Comparison of ENCODE assay signal across 7 cellular contexts in the genomic region with DNA sequence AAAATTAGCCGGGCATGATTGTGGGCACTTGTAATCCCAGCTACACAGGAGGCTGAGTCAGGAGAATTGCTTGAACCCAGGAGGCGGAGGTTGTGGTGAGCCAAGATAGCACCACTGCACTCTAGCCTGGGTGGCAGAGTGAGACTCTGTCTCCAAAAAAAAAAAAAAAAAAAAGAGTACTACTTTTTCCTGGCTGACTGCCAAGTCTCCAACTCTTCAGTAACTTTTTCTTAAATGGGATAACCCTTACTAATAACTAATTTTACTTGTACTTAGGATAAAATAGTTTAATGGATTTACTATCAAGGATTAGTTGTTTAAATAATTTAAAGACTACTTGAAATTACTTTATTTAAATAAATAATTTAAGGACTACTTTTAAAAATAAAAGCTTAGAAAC.
DNase-seq lines count a peak whose midpoint lies in the region; ATAC-seq, FAIRE-seq and TF ChIP-seq lines count a peak whose summit lies in the region.
"Not testable (repeated sequence)": the region's sequence is repeated elsewhere in the genome, so short reads cannot be mapped to it uniquely, and the experiment has no call there.

No MANE protein-coding gene starts in this region.

- DNase-seq in A673 (ENCODE audit: low spot score) (peak; percentile 7), NCI-H82 treated with DMSO at 0.1 percent for 48 hours (lab: John Stamatoyannopoulos, UW; ENCODE audit: unreplicated experiment) (peak; percentile 46)
- not testable (repeated sequence) for DNase-seq in HEK293T (ENCODE audit: extremely low spot score); WERI-Rb-1; K562 (ENCODE audit: extremely low read depth in 1 of 4, low spot score in 3 of 4); HepG2 (ENCODE audit: low spot score)

- H3K9me1 ChIP-seq in K562 (ENCODE audit: control insufficient read depth, insufficient read depth, low read length) = not testable (repeated sequence)

- H3K79me2 ChIP-seq in K562 (ENCODE audit: control insufficient read depth, insufficient read depth, low read length); HepG2 (ENCODE audit: insufficient read depth, low read length): not testable (repeated sequence)

- H3K4me3 ChIP-seq in A673 (ENCODE audit: low read depth, low read length, poor library complexity, severe bottlenecking); K562; HepG2 (replicated peaks in 1 of 3; ENCODE audit: insufficient read depth in 1 of 3, low read depth in 2 of 3, low read length in 3 of 3): not testable (repeated sequence)
- H3K4me3 ChIP-seq in WERI-Rb-1 (ENCODE audit: low read depth, low read length) = 0 out of 2 replicates have a peak overlapping the region, but pooled peaks have one; percentile 11

- not testable (repeated sequence) for H3K9me3 ChIP-seq in A673 (ENCODE audit: low read depth, low read length, poor library complexity, severe bottlenecking); WERI-Rb-1 (ENCODE audit: severe bottlenecking); K562 (replicated peaks; ENCODE audit: control insufficient read depth, insufficient read depth, low read depth, low read length); HepG2 (ENCODE audit: low read length)

- not testable (repeated sequence) for TF ChIP-seq POLR2A in K562 (conservative IDR thresholded peaks at IDR 0.05); HepG2 (IDR thresholded peaks at IDR 0.05; ENCODE audit: insufficient read depth in 1 of 2, low read depth in 2 of 2, low read length in 2 of 2)

- not testable (repeated sequence) for FAIRE-seq in K562 (lab: Jason Lieb, UNC); HepG2 (lab: Jason Lieb, UNC)

- in situ Hi-C loops in K562 (cut with MboI); HepG2 (cut with HindIII; ENCODE audit: extremely low pct_ligation_motif_present, low pct_unique_long_range_greater_than_20kb): not testable (repeated sequence)

- TF ChIP-seq CTCF in A673 (conservative IDR thresholded peaks at IDR 0.05; ENCODE audit: low read depth, low read length); WERI-Rb-1 (IDR thresholded peaks at IDR 0.05; ENCODE audit: low read depth, low read length); K562 (IDR thresholded peaks at IDR 0.05 in 2 of 3, conservative IDR thresholded peaks at IDR 0.05 in 1 of 3; ENCODE audit: insufficient read depth in 2 of 3, low read depth in 1 of 3, low read length in 3 of 3); HepG2 (CRISPR knock-in tag; IDR thresholded peaks at IDR 0.05): not testable (repeated sequence)

- H3K36me3 ChIP-seq in A673 (ENCODE audit: insufficient read depth, low read length, poor library complexity, severe bottlenecking); WERI-Rb-1; K562 (ENCODE audit: control insufficient read depth, insufficient read depth, low read length); HepG2 (replicated peaks in 1 of 2; ENCODE audit: control insufficient read depth in 1 of 2, insufficient read depth in 2 of 2, low read length in 2 of 2): not testable (repeated sequence)

- H3K27ac ChIP-seq in A673 (ENCODE audit: low read depth, low read length, poor library complexity, severe bottlenecking); WERI-Rb-1; K562 (ENCODE audit: extremely low read depth, low read depth, low read length); HepG2 (ENCODE audit: extremely low read length, insufficient read depth, low read length): not testable (repeated sequence)

- 3% methylated on average over 2 of the region's 2 CpGs for WGBS in K562 (ENCODE audit: insufficient coverage, low coverage, missing lambda C conversion rate)
- 94% methylated on average over 2 of the region's 2 CpGs for WGBS in HepG2 (ENCODE audit: low lambda C conversion rate)

- CTCF ChIA-PET in A673 (lab: Charles Lee); HEK293T (lab: Yijun Ruan, JAX); K562 (lab: Yijun Ruan, JAX; ENCODE audit: low intra/inter-chr PET ratio); HepG2 (lab: Yijun Ruan, JAX; ENCODE audit: low intra/inter-chr PET ratio, low total read pairs): not testable (repeated sequence)

- H4K20me1 ChIP-seq in K562 (replicated peaks; ENCODE audit: control insufficient read depth, insufficient read depth, low read length); HepG2 (ENCODE audit: insufficient read depth, low read length): not testable (repeated sequence)

- intact Hi-C loops in A673 (cut with micrococcal nuclease; ENCODE audit: unreplicated experiment); K562 (cut with micrococcal nuclease); HepG2 (cut with micrococcal nuclease; ENCODE audit: unreplicated experiment): not testable (repeated sequence)

- not testable (repeated sequence) for H3K4me1 ChIP-seq in A673 (ENCODE audit: insufficient read depth, low read length, poor library complexity, severe bottlenecking); K562 (replicated peaks in 1 of 2; ENCODE audit: control insufficient read depth in 2 of 2, insufficient read depth in 2 of 2, low read length in 2 of 2); HepG2 (ENCODE audit: insufficient read depth, low read length)

- H3K9ac ChIP-seq in K562 (ENCODE audit: insufficient read depth in 1 of 2, low read depth in 2 of 2, low read length in 2 of 2); HepG2 (ENCODE audit: insufficient read depth, low read depth, low read length): not testable (repeated sequence)

- POLR2A ChIA-PET in A673 (lab: Charles Lee; ENCODE audit: low non-redundant PET); HEK293T (lab: Yijun Ruan, JAX); K562 (lab: Yijun Ruan, JAX); HepG2 (lab: Yijun Ruan, JAX): not testable (repeated sequence)

- TF ChIP-seq EP300 in Ishikawa (IDR thresholded peaks at IDR 0.05; ENCODE audit: borderline replicate concordance); K562 (IDR thresholded peaks at IDR 0.05; ENCODE audit: low read length); HepG2 (IDR thresholded peaks at IDR 0.05; ENCODE audit: low read depth in 2 of 2, low read length in 2 of 2); HepG2 (CRISPR knock-in tag; IDR thresholded peaks at IDR 0.05; ENCODE audit: borderline replicate concordance): not testable (repeated sequence)

- TF ChIP-seq RAD21 in Ishikawa (IDR thresholded peaks at IDR 0.05; ENCODE audit: low read depth); K562 (CRISPR knock-in tag; conservative IDR thresholded peaks at IDR 0.05 in 1 of 2, IDR thresholded peaks at IDR 0.05 in 1 of 2); HepG2 (CRISPR knock-in tag; IDR thresholded peaks at IDR 0.05): not testable (repeated sequence)

- not testable (repeated sequence) for H2AFZ ChIP-seq in K562 (ENCODE audit: low read depth, low read length); HepG2 (ENCODE audit: low read length)

- not testable (repeated sequence) for H3K4me2 ChIP-seq in K562 (ENCODE audit: insufficient read depth, low read length); HepG2 (ENCODE audit: low read depth, low read length)

- not testable (repeated sequence) for ATAC-seq in K562, HepG2

- BruUV-seq in A673 (replicated peaks; lab: Mats Ljungman, UMichigan); K562 (replicated peaks; lab: Mats Ljungman, UMichigan); HepG2 (replicated peaks; lab: Mats Ljungman, UMichigan): not testable (repeated sequence)

- not testable (repeated sequence) for H3K27me3 ChIP-seq in A673 (replicated peaks; ENCODE audit: insufficient read depth, low read depth, low read length, poor library complexity); WERI-Rb-1 (ENCODE audit: insufficient read depth, low read depth, severe bottlenecking); K562 (ENCODE audit: control insufficient read depth in 2 of 2, insufficient read depth in 2 of 2, low read length in 2 of 2); HepG2 (ENCODE audit: control insufficient read depth in 1 of 2, insufficient read depth in 2 of 2, low read length in 2 of 2)

TF ChIP-seq in HEK293T, 16 proteins besides CTCF, POLR2A, EP300 and RAD21:
- peak; percentile 26; the same call in 1 of the 2 replicates for TF ChIP-seq ZNF384 (IDR thresholded peaks at IDR 0.05)

TF ChIP-seq in Ishikawa, 13 proteins besides CTCF, POLR2A, EP300 and RAD21:
- TF ChIP-seq NFIC (IDR thresholded peaks at IDR 0.05) = peak; percentile 49; the same call in 1 of the 2 replicates

TF ChIP-seq in K562, 482 proteins besides CTCF, POLR2A, EP300 and RAD21:
- TF ChIP-seq NFIC (IDR thresholded peaks at IDR 0.05) = peak; percentile 82
- TF ChIP-seq NFIX (CRISPR knock-in tag; IDR thresholded peaks at IDR 0.05; ENCODE audit: low read depth) = peak; percentile 66

TF ChIP-seq in HepG2, 621 proteins besides CTCF, POLR2A, EP300 and RAD21:
- TF ChIP-seq LCORL (IDR thresholded peaks at IDR 0.05) = peak; percentile 61
- not testable (repeated sequence) for TF ChIP-seq LCORL (CRISPR knock-in tag; IDR thresholded peaks at IDR 0.05)
